Comparison of ENCODE assay signal across 11 cellular contexts in genomic region chr1:10494418-10494753, GRCh38. TPM values are rescaled to one million over a fixed set of nuclear protein-coding genes. Genes with fewer than 3 reads are reported as not detected.
A peak's percentile ranks its signal among the peaks of the same experiment; 100 is the strongest.
DNase-seq lines count a peak whose midpoint lies in the region; ATAC-seq, FAIRE-seq and TF ChIP-seq lines count a peak whose summit lies in the region.
"Had no signal": no experiment of that assay in that cellular context is flagged by ENCODE, and none has a peak within 500 bp of the region (broad histone marks: within the 10 kb centered on the region; RNA-seq: fewer than 3 reads in every experiment).

No MANE protein-coding gene starts in this region.

- H3K9ac ChIP-seq in KMS-11 (no peak overlapping the region), K562 (ENCODE audit: insufficient read depth in 1 of 2, low read depth in 2 of 2, low read length in 2 of 2) (no peak overlapping the region)

- peak in 1 of 2 donors; percentile 2 for ATAC-seq in activated T-cell treated with anti-CD3 and anti-CD28 coated beads, Interleukin-2, amount 50 U/mL, for 4 hours
- peak; percentile 55; the same call in 2 of the 3 replicates for ATAC-seq in K562
- ATAC-seq in stimulated activated memory B cell treated with anti-CD40 and anti-IgM and Interleukin-4, amounts not matched to agents 10 μg/mL and 1 μg/mL and 100 μg/mL, for 72 hours, result no peak
- no peak for ATAC-seq in GM21447 (IDR thresholded peaks at IDR 0.05; ENCODE audit: unreplicated experiment)
- ATAC-seq in sciatic nerve, result no peak

- WGBS in K562 (ENCODE audit: insufficient coverage, low coverage, missing lambda C conversion rate), result 79% methylated on average over 5 of the region's 5 CpGs
- 81 to 90% methylated on average over 3 to 5 of the region's 5 CpGs for WGBS in transverse colon (ENCODE audit: low coverage in 1 of 2), 2 donors

- no peaks in the 10 kb centered on the region for H3K9me1 ChIP-seq in K562 (ENCODE audit: control insufficient read depth, insufficient read depth, low read length)

- POLR2A ChIA-PET in K562 (lab: Yijun Ruan, JAX), result interaction anchor here (0.8 to 2.5 kb wide), 6 partner anchors 9 to 64 kb away, joined by 3 to 27 read pairs (median 4); partner anchors contain the start of gene CENPS

- peaks cover 18% of the 10 kb centered on the region; the same call in 1 of the 2 replicates for H3K79me2 ChIP-seq in KMS-11 (ENCODE audit: insufficient read depth, low read depth)
- H3K79me2 ChIP-seq in K562 (ENCODE audit: control insufficient read depth, insufficient read depth, low read length), result peaks cover 91% of the 10 kb centered on the region

- TF ChIP-seq EP300 in K562 (IDR thresholded peaks at IDR 0.05; ENCODE audit: low read length) (no peak), transverse colon (IDR thresholded peaks at IDR 0.05; ENCODE audit: low read depth) (no peak)

- H4K20me1 ChIP-seq in KMS-11 (ENCODE audit: insufficient read depth), result peaks cover 11% of the 10 kb centered on the region; the same call in 1 of the 2 replicates
- peaks cover 53% of the 10 kb centered on the region for H4K20me1 ChIP-seq in K562 (replicated peaks; ENCODE audit: control insufficient read depth, insufficient read depth, low read length)

- H3K27me3 ChIP-seq in KMS-11 (ENCODE audit: insufficient read depth, low read depth) (no peaks in the 10 kb centered on the region), K562 (ENCODE audit: control insufficient read depth in 2 of 2, insufficient read depth in 2 of 2, low read length in 2 of 2) (no peaks in the 10 kb centered on the region), transverse colon (no peaks in the 10 kb centered on the region)
- H3K27me3 ChIP-seq: heart left ventricle, Peyer's patch had no signal

- TF ChIP-seq POLR2A in K562 (conservative IDR thresholded peaks at IDR 0.05) (no peak), transverse colon (IDR thresholded peaks at IDR 0.05) (no peak)

- H3K4me1 ChIP-seq in KMS-11 (ENCODE audit: low read depth, poor library complexity, severe bottlenecking) (peaks cover 19% of the 10 kb centered on the region), K562 (replicated peaks in 1 of 2; ENCODE audit: control insufficient read depth in 2 of 2, insufficient read depth in 2 of 2, low read length in 2 of 2) (peaks cover 0 to 3% of the 10 kb centered on the region in 2 experiments; a peak in 2 of 5 replicates), transverse colon (peaks cover 0 to 27% (median 20%) of the 10 kb centered on the region in 4 donors)

- H3K9me3 ChIP-seq in K562 (replicated peaks; ENCODE audit: control insufficient read depth, insufficient read depth, low read depth, low read length), result no peaks in the 10 kb centered on the region
- H3K9me3 ChIP-seq in transverse colon, result no peaks in the 10 kb centered on the region
- H3K9me3 ChIP-seq: heart left ventricle, Peyer's patch had no signal

- H3K4me2 ChIP-seq in KMS-11 (peak overlapping the region; percentile 99; the same call in 1 of the 2 replicates), K562 (ENCODE audit: insufficient read depth, low read length) (no peak overlapping the region)

- in situ Hi-C loops in K562 (cut with MboI) (loop anchor here (5.0 kb wide), 1 partner anchor 62 kb away; the partner anchor contains the start of gene CENPS), transverse colon (cut with MboI; ENCODE audit: low pct_ligation_motif_present in 1 of 4, low pct_unique_long_range_greater_than_20kb in 1 of 4, low sequenced_read_pairs in 3 of 4) (loop anchor here in 1 of 4 donors (10.0 kb wide), 1 partner anchor 60 kb away; the partner anchor contains the start of gene CENPS)

- DNase-seq in activated T-cell treated with anti-CD3 and anti-CD28 coated beads, Interleukin-2, amount 50 U/mL, for 4 hours, result no peak
- DNase-seq in activated T-cell treated with anti-CD3 and anti-CD28 coated beads, Interleukin-2, amount 50 U/mL, for 48 hours, result no peak
- no peak for DNase-seq in K562 (ENCODE audit: extremely low read depth in 1 of 4, low spot score in 3 of 4)
- no peak for DNase-seq in transverse colon
- no peak for DNase-seq in sciatic nerve (ENCODE audit: low spot score)

- no peak for FAIRE-seq in K562 (lab: Jason Lieb, UNC)

- no peak overlapping the region for H3K27ac ChIP-seq in KMS-11
- H3K27ac ChIP-seq in K562 (ENCODE audit: extremely low read depth, low read depth, low read length), result no peak overlapping the region
- peak overlapping the region in 1 of 4 donors; percentile 73 for H3K27ac ChIP-seq in transverse colon

- H2AFZ ChIP-seq in KMS-11 (ENCODE audit: low read depth) (no peak overlapping the region), K562 (ENCODE audit: low read depth, low read length) (no peak overlapping the region)

- no TSS peak for BruUV-seq in K562 (replicated peaks; lab: Mats Ljungman, UMichigan)

- H3K4me3 ChIP-seq in KMS-11 (IDR thresholded peaks at IDR 0.05; ENCODE audit: insufficient read depth, low read depth, low read length), result no peak overlapping the region
- no peak overlapping the region for H3K4me3 ChIP-seq in K562
- no peak overlapping the region for H3K4me3 ChIP-seq in transverse colon

- H3K4me1 Mint-ChIP-seq in activated T-cell treated with anti-CD3 and anti-CD28 coated beads, Interleukin-2, amount 50 U/mL, for 4 hours (ENCODE audit: low read depth), result peaks cover 47% of the 10 kb centered on the region
- peaks cover 50% of the 10 kb centered on the region for H3K4me1 Mint-ChIP-seq in stimulated activated memory B cell treated with anti-CD40 and anti-IgM and Interleukin-4, amounts not matched to agents 10 μg/mL and 1 μg/mL and 100 μg/mL, for 72 hours

- H3K36me3 Mint-ChIP-seq in activated T-cell treated with anti-CD3 and anti-CD28 coated beads, Interleukin-2, amount 50 U/mL, for 4 hours (ENCODE audit: insufficient read depth), result no peaks in the 10 kb centered on the region
- peaks cover 11% of the 10 kb centered on the region for H3K36me3 Mint-ChIP-seq in stimulated activated memory B cell treated with anti-CD40 and anti-IgM and Interleukin-4, amounts not matched to agents 10 μg/mL and 1 μg/mL and 100 μg/mL, for 72 hours

- no peak for TF ChIP-seq CTCF in KMS-11 (conservative IDR thresholded peaks at IDR 0.05; ENCODE audit: low read depth, low read length)
- TF ChIP-seq CTCF in K562 (IDR thresholded peaks at IDR 0.05 in 2 of 3, conservative IDR thresholded peaks at IDR 0.05 in 1 of 3; ENCODE audit: insufficient read depth in 2 of 3, low read depth in 1 of 3, low read length in 3 of 3), result no peak
- no peak for TF ChIP-seq CTCF in transverse colon (IDR thresholded peaks at IDR 0.05)

- intact Hi-C loops in K562 (cut with micrococcal nuclease), result loop anchor here (1.0 to 2.0 kb wide), 3 partner anchors 20 to 117 kb away; partner anchors contain the start of genes CENPS and PEX14
- intact Hi-C loops in transverse colon (cut with DNase I; ENCODE audit: low total_unique reads), result loop anchor here (2.0 kb wide), 1 partner anchor 64 kb away; the partner anchor contains the start of gene CENPS
- intact Hi-C loops in sciatic nerve (cut with DNase I), result loop anchor here (10.0 kb wide), 1 partner anchor 450 kb away; no protein-coding TSS in a partner anchor

- no peaks in the 10 kb centered on the region for H3K27me3 Mint-ChIP-seq in activated T-cell treated with anti-CD3 and anti-CD28 coated beads, Interleukin-2, amount 50 U/mL, for 4 hours (ENCODE audit: low read depth)
- H3K27me3 Mint-ChIP-seq in stimulated activated memory B cell treated with anti-CD40 and anti-IgM and Interleukin-4, amounts not matched to agents 10 μg/mL and 1 μg/mL and 100 μg/mL, for 72 hours, result no peaks in the 10 kb centered on the region

- CTCF ChIA-PET in K562 (lab: Yijun Ruan, JAX; ENCODE audit: low intra/inter-chr PET ratio), result interaction anchor here (0.8 to 7.1 kb wide), 6 partner anchors 64 to 1148 kb away, joined by 3 to 95 read pairs (median 6); partner anchors contain the start of gene CENPS

- peak overlapping the region; percentile 81 for H3K27ac Mint-ChIP-seq in stimulated activated memory B cell treated with anti-CD40 and anti-IgM and Interleukin-4, amounts not matched to agents 10 μg/mL and 1 μg/mL and 100 μg/mL, for 72 hours

- H3K4me3 Mint-ChIP-seq in activated T-cell treated with anti-CD3 and anti-CD28 coated beads, Interleukin-2, amount 50 U/mL, for 4 hours, result peak overlapping the region; percentile 76
- H3K4me3 Mint-ChIP-seq in stimulated activated memory B cell treated with anti-CD40 and anti-IgM and Interleukin-4, amounts not matched to agents 10 μg/mL and 1 μg/mL and 100 μg/mL, for 72 hours, result peak overlapping the region; percentile 80

- TF ChIP-seq RAD21 in K562 (CRISPR knock-in tag; conservative IDR thresholded peaks at IDR 0.05 in 1 of 2, IDR thresholded peaks at IDR 0.05 in 1 of 2), result no peak

- no peaks in the 10 kb centered on the region for H3K36me3 ChIP-seq in KMS-11 (ENCODE audit: insufficient read depth)
- H3K36me3 ChIP-seq in K562 (ENCODE audit: control insufficient read depth, insufficient read depth, low read length), result peaks cover 43% of the 10 kb centered on the region
- no peaks in the 10 kb centered on the region for H3K36me3 ChIP-seq in transverse colon
- H3K36me3 ChIP-seq: Peyer's patch had no signal

- no peaks in the 10 kb centered on the region for H3K9me3 Mint-ChIP-seq in activated T-cell treated with anti-CD3 and anti-CD28 coated beads, Interleukin-2, amount 50 U/mL, for 4 hours
- H3K9me3 Mint-ChIP-seq in stimulated activated memory B cell treated with anti-CD40 and anti-IgM and Interleukin-4, amounts not matched to agents 10 μg/mL and 1 μg/mL and 100 μg/mL, for 72 hours, result no peaks in the 10 kb centered on the region

RNA-seq across cellular contexts. Expression of gene PEX14, which starts 19.6 kb away (rescaled TPM):
- total RNA-seq in activated T-cell treated with anti-CD3 and anti-CD28 coated beads, Interleukin-2, amount 50 U/mL, for 4 hours, result 10 to 100 TPM; 21.6 to 23.4 (median 22.2) TPM
- total RNA-seq in K562 (2011; cell fraction: chromatin; rRNA removed; ENCODE audit: low replicate concordance), result 22.7 and 32.6 TPM in 2 replicates
- total RNA-seq in K562 (2011; cell fraction: nucleolus; rRNA removed), result 32.9 and 41.0 TPM in 2 replicates
- 27.9 and 28.1 TPM in 2 replicates for total RNA-seq in K562 (2011; cell fraction: nucleoplasm; rRNA removed)
- total RNA-seq in K562 (2014; rRNA removed) (25.7 and 39.1 TPM in 2 replicates), K562 (2014; rRNA removed; fragmentation: Illumina TruSeq; extraction: Trizol) (11.6 and 12.8 TPM in 2 replicates), K562 (2015; rRNA removed; fragmentation: Illumina TruSeq; extraction: Trizol) (20.2 and 22.7 TPM in 2 replicates), K562 (2021) (45.7 and 47.5 TPM in 2 replicates), transverse colon (10 to 100 TPM in 3 of 4 donors, 1 to 10 TPM in 1; 2.4 to 16.5 (median 12.6) TPM), sciatic nerve (17.9 TPM)
- polyA plus RNA-seq in K562 (2011; rRNA removed) (8.0 and 19.6 TPM in 2 replicates), K562 (2014; fragmentation: Illumina TruSeq; extraction: Trizol) (30.2 and 31.2 TPM in 2 replicates), K562 (2014; fragmentation: Nextera tagmentation; extraction: Ambion mirVana) (1 to 10 TPM; 2.6 to 2.9 TPM), K562 (2014; rRNA removed) (25.5 and 27.2 TPM in 2 replicates)
- polyA plus RNA-seq in K562 (2011; cell fraction: cytosol; rRNA removed), result 11.8 and 15.9 TPM in 2 replicates
- polyA plus RNA-seq in K562 (2011; cell fraction: nucleus; rRNA removed), result 22.9 and 28.2 TPM in 2 replicates
- 37.1 and 37.2 TPM in 2 replicates for polyA plus RNA-seq in K562 (2012)
- 6.4 and 7.4 TPM in 2 replicates for polyA minus RNA-seq in K562 (2011; rRNA and poly(A)+ RNA removed)
- 11.3 and 18.9 TPM in 2 replicates for polyA minus RNA-seq in K562 (2011; cell fraction: cytosol; rRNA and poly(A)+ RNA removed)
- polyA minus RNA-seq in K562 (2011; cell fraction: nucleus; rRNA and poly(A)+ RNA removed), result 12.4 and 16.8 TPM in 2 replicates

RNA-seq across cellular contexts. Expression of gene DFFA, which starts 22.1 kb away (rescaled TPM):
- 10 to 100 TPM; 62.9 to 81.5 (median 73.4) TPM for total RNA-seq in activated T-cell treated with anti-CD3 and anti-CD28 coated beads, Interleukin-2, amount 50 U/mL, for 4 hours
- total RNA-seq in K562 (2011; cell fraction: chromatin; rRNA removed; ENCODE audit: low replicate concordance), result 54.1 and 71.5 TPM in 2 replicates
- total RNA-seq in K562 (2011; cell fraction: nucleolus; rRNA removed), result 37.0 and 45.7 TPM in 2 replicates
- 49.3 and 71.1 TPM in 2 replicates for total RNA-seq in K562 (2011; cell fraction: nucleoplasm; rRNA removed)
- total RNA-seq in K562 (2014; rRNA removed) (47.0 and 62.9 TPM in 2 replicates), K562 (2014; rRNA removed; fragmentation: Illumina TruSeq; extraction: Trizol) (66.5 and 67.3 TPM in 2 replicates), K562 (2015; rRNA removed; fragmentation: Illumina TruSeq; extraction: Trizol) (64.2 and 65.3 TPM in 2 replicates), K562 (2021) (74.8 and 78.9 TPM in 2 replicates), transverse colon (10 to 100 TPM in 3 of 4 donors, 1 to 10 TPM in 1; 7.5 to 31.6 (median 17.1) TPM), sciatic nerve (31.1 TPM)
- polyA plus RNA-seq in K562 (2011; rRNA removed) (47.1 and 57.7 TPM in 2 replicates), K562 (2014; fragmentation: Illumina TruSeq; extraction: Trizol) (53.3 and 54.9 TPM in 2 replicates), K562 (2014; fragmentation: Nextera tagmentation; extraction: Ambion mirVana) (10 to 100 TPM; 59.2 to 71.7 TPM), K562 (2014; rRNA removed) (39.6 and 44.4 TPM in 2 replicates)
- polyA plus RNA-seq in K562 (2011; cell fraction: cytosol; rRNA removed), result 36.0 and 40.4 TPM in 2 replicates
- 17.7 and 20.4 TPM in 2 replicates for polyA plus RNA-seq in K562 (2011; cell fraction: nucleus; rRNA removed)
- 29.9 and 45.7 TPM in 2 replicates for polyA plus RNA-seq in K562 (2012)
- 78.7 and 100.0 TPM in 2 replicates for polyA minus RNA-seq in K562 (2011; rRNA and poly(A)+ RNA removed)
- polyA minus RNA-seq in K562 (2011; cell fraction: cytosol; rRNA and poly(A)+ RNA removed), result 29.8 and 30.1 TPM in 2 replicates
- 7.7 and 12.9 TPM in 2 replicates for polyA minus RNA-seq in K562 (2011; cell fraction: nucleus; rRNA and poly(A)+ RNA removed)

RNA-seq across cellular contexts. Expression of gene CORT, which starts 44.6 kb away (rescaled TPM):
- under 1 TPM in 1 of 3 donors, not detected in 2; 0.32 TPM for total RNA-seq in activated T-cell treated with anti-CD3 and anti-CD28 coated beads, Interleukin-2, amount 50 U/mL, for 4 hours
- total RNA-seq in K562 (2011; cell fraction: chromatin; rRNA removed; ENCODE audit: low replicate concordance), result 0.51 and 1.1 TPM in 2 replicates
- 0.53 and 1.0 TPM in 2 replicates for total RNA-seq in K562 (2011; cell fraction: nucleolus; rRNA removed)
- 1.0 and 1.3 TPM in 2 replicates for total RNA-seq in K562 (2011; cell fraction: nucleoplasm; rRNA removed)
- 0.29 TPM in 1 of 2 replicates, not detected in the other for total RNA-seq in K562 (2014; rRNA removed)
- total RNA-seq in K562 (2014; rRNA removed; fragmentation: Illumina TruSeq; extraction: Trizol), result 0.11 and 0.19 TPM in 2 replicates
- total RNA-seq in K562 (2015; rRNA removed; fragmentation: Illumina TruSeq; extraction: Trizol), result 0.34 and 0.54 TPM in 2 replicates
- 0.51 TPM in 1 of 2 replicates, not detected in the other for total RNA-seq in K562 (2021)
- not detected in 2 replicates for polyA plus RNA-seq in K562 (2011; rRNA removed)
- polyA plus RNA-seq in K562 (2011; cell fraction: cytosol; rRNA removed), result not detected in 2 replicates
- polyA plus RNA-seq in K562 (2011; cell fraction: nucleus; rRNA removed), result 0.37 TPM in 1 of 2 replicates, not detected in the other
- polyA plus RNA-seq in K562 (2012), result 0.16 and 0.42 TPM in 2 replicates
- polyA plus RNA-seq in K562 (2014; fragmentation: Illumina TruSeq; extraction: Trizol), result 0.15 TPM in 2 replicates
- not detected for polyA plus RNA-seq in K562 (2014; fragmentation: Nextera tagmentation; extraction: Ambion mirVana)
- polyA plus RNA-seq in K562 (2014; rRNA removed), result 0.08 TPM in 1 of 2 replicates, not detected in the other
- polyA minus RNA-seq in K562 (2011; rRNA and poly(A)+ RNA removed), result not detected in 2 replicates
- polyA minus RNA-seq in K562 (2011; cell fraction: cytosol; rRNA and poly(A)+ RNA removed), result not detected in 2 replicates
- polyA minus RNA-seq in K562 (2011; cell fraction: nucleus; rRNA and poly(A)+ RNA removed), result not detected in 2 replicates
- total RNA-seq in transverse colon, result 1 to 10 TPM in 3 of 4 donors, not detected in 1; 1.1 to 6.4 (median 2.6) TPM
- total RNA-seq in sciatic nerve, result 0.62 TPM
- total RNA-seq: left ventricle myocardium superior had no signal
- polyA plus RNA-seq: heart left ventricle had no signal
